In the genomic region with DNA sequence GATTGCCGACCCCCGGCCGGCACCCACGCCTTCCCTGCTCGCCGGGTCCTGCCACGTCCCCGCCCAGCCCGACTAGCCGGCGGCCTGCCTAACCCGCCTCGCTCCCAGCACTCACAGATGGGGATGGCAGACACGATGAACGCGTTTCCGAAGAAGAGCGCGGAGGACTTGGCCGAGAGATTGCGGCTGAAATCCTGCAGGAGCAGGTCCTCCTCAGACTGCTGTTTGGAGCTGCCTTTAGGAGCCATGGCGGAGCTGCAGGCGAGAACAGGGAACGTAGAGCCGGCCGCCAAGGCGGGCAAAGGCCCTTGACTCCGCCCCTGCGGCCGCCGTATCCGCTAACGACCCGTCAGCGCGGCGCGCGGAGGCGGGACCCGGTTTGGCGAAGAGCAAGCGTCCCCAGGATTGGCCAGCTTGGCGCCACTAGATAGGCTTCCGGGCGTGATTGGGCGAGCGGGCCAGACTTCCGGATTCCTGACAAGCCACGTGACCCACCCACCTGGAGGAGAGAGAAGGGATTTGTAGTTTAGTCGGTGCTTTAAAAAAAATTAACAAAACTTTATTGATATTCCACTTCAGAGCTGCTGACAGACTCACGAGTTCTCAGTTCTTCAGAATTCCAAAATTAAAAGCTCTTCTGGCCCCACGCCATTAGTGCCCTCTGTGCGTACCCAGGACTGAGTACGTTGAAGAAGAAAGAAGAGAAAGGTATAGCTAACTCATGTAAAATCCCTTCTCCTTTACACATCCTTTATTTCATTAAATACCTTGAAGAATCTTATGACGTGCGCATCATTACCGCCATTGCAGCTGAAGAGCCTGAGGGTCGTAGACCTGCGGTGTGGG, we compare ENCODE assay signal across 1 cellular context.
TF ChIP-seq lines count a peak whose summit lies in the region.

Gene SSR3 (minus strand): TSS at position 276 of the 846 bp plus-strand sequence. CDS start 28 bp downstream, at position 248.

TF ChIP-seq in K562, 482 proteins besides CTCF, POLR2A, EP300 and RAD21 (continued from another document):
- TF ChIP-seq ZBTB40 (IDR thresholded peaks at IDR 0.05) (peak; percentile 100), ZBTB40 (CRISPR knock-in tag; IDR thresholded peaks at IDR 0.05) (peak; percentile 99), HDAC2 (IDR thresholded peaks at IDR 0.05) (0 out of 2 replicates have a peak, but pooled peaks have one; percentile 16), TCF7 (IDR thresholded peaks at IDR 0.05; ENCODE audit: borderline replicate concordance) (no peak), THAP12 (CRISPR knock-in tag; IDR thresholded peaks at IDR 0.05) (peak; percentile 92), MNT (conservative IDR thresholded peaks at IDR 0.05) (peak; percentile 75 to 87), E2F5 (CRISPR knock-in tag; IDR thresholded peaks at IDR 0.05) (no peak), POU5F1 (IDR thresholded peaks at IDR 0.05; ENCODE audit: borderline replicate concordance, low read depth, low read length, partially characterized antibody) (peak; percentile 82), MYBL2 (IDR thresholded peaks at IDR 0.05; ENCODE audit: low read depth) (peak; percentile 64; the same call in 1 of the 2 replicates), MYBL2 (CRISPR knock-in tag; IDR thresholded peaks at IDR 0.05; ENCODE audit: borderline replicate concordance) (no peak), XRCC4 (IDR thresholded peaks at IDR 0.05; ENCODE audit: extremely low read depth, insufficient read depth, insufficient read length) (no peak), PRDM10 (IDR thresholded peaks at IDR 0.05; ENCODE audit: partially characterized antibody) (peak; percentile 84), HNRNPH1 (optimal IDR thresholded peaks at IDR 0.05; ENCODE audit: low read depth, low read length) (no peak), BRD4 (IDR thresholded peaks at IDR 0.05) (0 out of 2 replicates have a peak, but pooled peaks have one; percentile 29), FOXK2 (conservative IDR thresholded peaks at IDR 0.05 in 1 of 2, IDR thresholded peaks at IDR 0.05 in 1 of 2; ENCODE audit: low read depth in 2 of 2) (peak in 1 of 2 experiments; percentile 72; a peak in 1 of 4 replicates), GATA2 (CRISPR knock-in tag; IDR thresholded peaks at IDR 0.05) (no peak), CBX1 (IDR thresholded peaks at IDR 0.05; ENCODE audit: low read depth) (peak; percentile 8; the same call in 1 of the 2 replicates), ZNF551 (CRISPR knock-in tag; IDR thresholded peaks at IDR 0.05) (no peak), NFYB (IDR thresholded peaks at IDR 0.05; ENCODE audit: extremely low read depth, insufficient read length) (peak; percentile 96), FOXO4 (CRISPR knock-in tag; IDR thresholded peaks at IDR 0.05) (no peak), NR2C2 (CRISPR knock-in tag; IDR thresholded peaks at IDR 0.05) (no peak), NR2C2 (tag; IDR thresholded peaks at IDR 0.05) (peak; percentile 72; the same call in 1 of the 2 replicates), ZNF140 (CRISPR knock-in tag; IDR thresholded peaks at IDR 0.05) (no peak), DIDO1 (tag; IDR thresholded peaks at IDR 0.05; ENCODE audit: low read depth) (peak; percentile 74), ERF (CRISPR knock-in tag; IDR thresholded peaks at IDR 0.05) (no peak), ZNF644 (tag; IDR thresholded peaks at IDR 0.05; ENCODE audit: low read depth) (0 out of 2 replicates have a peak, but pooled peaks have one; percentile 28)
